ENCODE assay signal across 8 cellular contexts in the genomic region with DNA sequence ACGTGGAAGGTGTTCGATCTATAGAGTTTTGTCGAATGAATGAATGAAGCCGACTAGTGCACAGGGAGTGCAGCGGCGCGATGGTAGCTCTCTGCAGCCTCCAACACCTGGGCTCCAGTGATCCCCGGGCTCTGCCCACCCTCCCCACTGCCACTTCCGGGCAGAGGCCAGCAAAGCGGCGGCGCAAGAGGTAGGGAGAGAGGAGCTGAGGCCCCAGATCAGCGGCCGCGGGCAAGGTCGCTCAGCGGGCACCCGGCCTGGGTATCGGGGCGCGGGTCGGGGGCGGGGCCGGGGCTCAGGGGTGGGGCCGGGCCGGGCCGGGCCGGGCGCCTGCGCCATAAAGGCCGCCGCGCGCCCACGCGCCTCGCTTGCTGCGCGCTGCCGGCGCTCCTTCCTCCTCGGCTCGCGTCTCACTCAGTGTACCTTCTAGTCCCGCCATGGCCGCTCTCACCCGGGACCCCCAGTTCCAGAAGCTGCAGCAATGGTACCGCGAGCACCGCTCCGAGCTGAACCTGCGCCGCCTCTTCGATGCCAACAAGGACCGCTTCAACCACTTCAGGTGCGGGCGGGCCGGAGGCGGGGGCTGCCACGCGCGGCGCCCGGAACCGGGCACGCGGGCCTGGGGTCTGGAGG. TPM values are rescaled to one million over a fixed set of nuclear protein-coding genes. Genes with fewer than 3 reads are reported as not detected.
DNase-seq lines count a peak whose midpoint lies in the region; ATAC-seq and TF ChIP-seq lines count a peak whose summit lies in the region.

A gene (plus strand): TSS at position 367 of the 633 bp plus-strand sequence. CDS start 71 bp downstream, at position 438.

- H3K27me3 Mint-ChIP-seq in activated CD4-positive, alpha-beta T cell treated with anti-CD3 and anti-CD28 coated beads for 36 hours = no peaks in the 10 kb centered on the region

- peak within 1 kb of the TSS; percentile 90 for H3K27ac Mint-ChIP-seq in activated CD4-positive, alpha-beta T cell treated with anti-CD3 and anti-CD28 coated beads for 36 hours

- ATAC-seq in GM18867 (IDR thresholded peaks at IDR 0.05; ENCODE audit: unreplicated experiment) (peak; percentile 70), HG03103 (IDR thresholded peaks at IDR 0.05; ENCODE audit: low read depth, unreplicated experiment) (peak; percentile 69)
- peak; percentile 87 for ATAC-seq in activated CD4-positive, alpha-beta T cell treated with anti-CD3 and anti-CD28 coated beads for 36 hours

- peaks cover 52% of the 10 kb centered on the region for H3K4me1 Mint-ChIP-seq in activated CD4-positive, alpha-beta T cell treated with anti-CD3 and anti-CD28 coated beads for 36 hours

- intact Hi-C loops in activated CD4-positive, alpha-beta T cell treated with anti-CD3 and anti-CD28 coated beads for 36 hours (cut with DNase I, micrococcal nuclease) = loop anchor here (1.0 to 5.0 kb wide), 4 partner anchors 39 to 312 kb away; a partner anchor contains a TSS

- peak within 1 kb of the TSS; percentile 78 for H3K4me3 ChIP-seq in choroid plexus epithelial cell (ENCODE audit: low read depth, low read length)

- H3K27ac ChIP-seq in 22Rv1 (peak within 1 kb of the TSS; percentile 83), layer of hippocampus (ENCODE audit: low read depth, low read length) (peak within 1 kb of the TSS; percentile 62)

- no peaks in the 10 kb centered on the region for H3K27me3 ChIP-seq in layer of hippocampus (ENCODE audit: control insufficient read depth, insufficient read depth, low read length)

- POLR2A ChIA-PET in activated CD4-positive, alpha-beta T cell treated with anti-CD3 and anti-CD28 coated beads for 36 hours (lab: Charles Lee) = interaction anchor here (0.8 to 1.5 kb wide), 2 partner anchors 187 to 312 kb away, joined by 5 to 6 read pairs; a partner anchor contains a TSS

- TF ChIP-seq CTCF in 22Rv1 (IDR thresholded peaks at IDR 0.05) (no peak), choroid plexus epithelial cell (conservative IDR thresholded peaks at IDR 0.05; ENCODE audit: low read depth, low read length) (no peak)

- H3K4me3 Mint-ChIP-seq in activated CD4-positive, alpha-beta T cell treated with anti-CD3 and anti-CD28 coated beads for 36 hours = peak within 1 kb of the TSS; percentile 91

- H3K36me3 Mint-ChIP-seq in activated CD4-positive, alpha-beta T cell treated with anti-CD3 and anti-CD28 coated beads for 36 hours (ENCODE audit: low read depth) = peaks cover 41% of the 10 kb centered on the region

- H3K9me3 Mint-ChIP-seq in activated CD4-positive, alpha-beta T cell treated with anti-CD3 and anti-CD28 coated beads for 36 hours (ENCODE audit: low read depth) = no peaks in the 10 kb centered on the region

- DNase-seq in NCI-H510A (lab: John Stamatoyannopoulos, UW) (peak; percentile 64), choroid plexus epithelial cell (ENCODE audit: low read depth) (peak; percentile 45)
- DNase-seq in activated CD4-positive, alpha-beta T cell treated with anti-CD3 and anti-CD28 coated beads for 36 hours = peak; percentile 86
- DNase-seq in stimulated activated CD4-positive, alpha-beta T cell treated with anti-CD3 and anti-CD28 coated beads, Interleukin-1b, Interleukin-23, amount 100 ng/mL, for 1 hour (ENCODE audit: low read depth in 2 of 2) = peak; percentile 20 to 54

- CTCF ChIA-PET in activated CD4-positive, alpha-beta T cell treated with anti-CD3 and anti-CD28 coated beads for 36 hours (lab: Charles Lee) = no interaction called here

RNA-seq across cellular contexts. Expression of the gene that starts here (rescaled TPM):
- 100 to 1,000 TPM; 686 to 839 TPM for total RNA-seq in activated CD4-positive, alpha-beta T cell treated with anti-CD3 and anti-CD28 coated beads for 36 hours

Comparison
In these comparisons a context has a peak if more than half of its experiments do, and no peak if none do; other contexts are left out.
1. Peak in every context shown above with its lines: DNase-seq, ATAC-seq, H3K4me3 ChIP-seq and H3K27ac ChIP-seq.